Comparison of ENCODE assay signal across 21 cellular contexts in the genomic region with DNA sequence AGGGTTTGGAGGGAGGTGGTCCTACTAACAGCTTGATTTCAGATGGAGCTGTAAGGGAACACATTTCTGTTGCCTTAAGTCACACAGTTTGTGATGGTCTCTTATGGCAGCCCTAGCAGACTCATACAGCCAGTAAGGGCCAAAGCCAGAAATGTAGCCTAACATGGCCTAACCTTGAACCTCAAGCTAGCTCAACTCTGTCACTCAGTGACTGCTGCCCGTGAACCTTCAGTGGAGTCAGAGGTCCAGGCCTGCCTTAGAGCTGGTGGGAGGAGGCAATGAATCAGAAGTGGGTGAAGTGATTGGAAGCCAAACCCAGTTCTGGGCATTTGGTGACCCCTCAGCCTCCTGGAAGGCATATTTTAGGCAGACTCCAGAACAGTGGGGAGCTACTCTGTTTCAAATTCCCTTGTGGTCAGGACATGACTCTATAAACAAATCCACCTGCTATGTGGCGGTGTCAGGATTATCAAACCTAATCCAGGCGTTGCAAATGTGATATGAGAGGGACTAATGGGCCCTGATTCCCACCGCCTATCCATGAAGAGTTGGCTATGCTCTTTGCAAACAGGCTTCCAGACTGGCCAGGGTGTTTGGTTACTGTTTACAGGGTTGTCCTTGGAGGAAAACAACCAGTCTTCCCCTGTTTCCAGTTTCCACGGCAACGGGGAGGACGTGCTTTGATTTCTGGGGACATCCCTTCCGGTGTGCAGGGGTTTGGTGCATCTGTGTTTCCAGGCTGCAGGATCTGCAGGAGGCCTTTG.
A peak's percentile ranks its signal among the peaks of the same experiment; 100 is the strongest.
DNase-seq lines count a peak whose midpoint lies in the region; FAIRE-seq and TF ChIP-seq lines count a peak whose summit lies in the region.
"Had no signal": no experiment of that assay in that cellular context is flagged by ENCODE, and none has a peak within 500 bp of the region (broad histone marks: within the 10 kb centered on the region; RNA-seq: fewer than 3 reads in every experiment).

No MANE protein-coding gene starts in this region.

- H3K27ac Mint-ChIP-seq in astrocyte (ENCODE audit: unreplicated experiment) (peak overlapping the region; percentile 94), CD14-positive monocyte (no peak overlapping the region), type B pancreatic cell (no peak overlapping the region)
- H3K27ac Mint-ChIP-seq: naive B cell had no signal

- no peaks in the 10 kb centered on the region for H3K36me3 ChIP-seq in astrocyte (ENCODE audit: insufficient read depth, low read length)
- no peaks in the 10 kb centered on the region for H3K36me3 ChIP-seq in mesendoderm (ENCODE audit: control insufficient read depth, insufficient read depth, low read length)
- H3K36me3 ChIP-seq in skeletal muscle tissue (ENCODE audit: control insufficient read depth in 3 of 3, insufficient read depth in 3 of 3, low read length in 3 of 3), result no peaks in the 10 kb centered on the region
- H3K36me3 ChIP-seq: BLaER1, lower lobe of right lung, upper lobe of right lung had no signal

- DNase-seq in NCI-H1417 (lab: John Stamatoyannopoulos, UW) (peak in 2 of 3 experiments; percentile 25 to 56), NCI-H1417 treated with DMSO at 0.1 percent for 48 hours (lab: John Stamatoyannopoulos, UW) (no peak), astrocyte (ENCODE audit: low read depth) (peak; percentile 32), mesendoderm (peak; percentile 67), CD14-positive monocyte (ENCODE audit: low spot score) (no peak), NCI-H526 (lab: John Stamatoyannopoulos, UW) (no peak), type B pancreatic cell (ENCODE audit: extremely low spot score, unreplicated experiment) (no peak)
- DNase-seq: activated effector memory CD4-positive, alpha-beta T cell treated with Interleukin-2 at 50 U/mL for 16 hours; DMS79 treated with DMSO at 0.1 percent for 48 hours; foreskin fibroblast; KBM-7; lower lobe of right lung; naive B cell; NCI-H1092; stimulated activated naive CD4-positive, alpha-beta T cell treated with Interleukin-2 at 50 U/mL for 16 hours; upper lobe of right lung had no signal

- H4K20me1 ChIP-seq in astrocyte (ENCODE audit: insufficient read depth, low read length), result no peaks in the 10 kb centered on the region
- H4K20me1 ChIP-seq: BLaER1 had no signal

- H3K9me3 Mint-ChIP-seq in astrocyte (ENCODE audit: unreplicated experiment) (peaks cover 2% of the 10 kb centered on the region), CD14-positive monocyte (peaks cover 0 to 18% (median 8%) of the 10 kb centered on the region in 7 donors), type B pancreatic cell (no peaks in the 10 kb centered on the region)

- H3K9me3 ChIP-seq in astrocyte (ENCODE audit: insufficient read depth, low read depth, low read length), result no peaks in the 10 kb centered on the region
- H3K9me3 ChIP-seq in skeletal muscle tissue (ENCODE audit: control insufficient read depth in 3 of 3, low read length in 3 of 3), result no peaks in the 10 kb centered on the region
- H3K9me3 ChIP-seq: lower lobe of right lung, upper lobe of right lung had no signal

- H3K36me3 Mint-ChIP-seq in astrocyte (ENCODE audit: low read depth, unreplicated experiment) (peaks cover 2% of the 10 kb centered on the region), CD14-positive monocyte (no peaks in the 10 kb centered on the region), type B pancreatic cell (no peaks in the 10 kb centered on the region)
- H3K36me3 Mint-ChIP-seq: naive B cell had no signal

- H2BK15ac ChIP-seq in mesendoderm (replicated peaks; ENCODE audit: low read depth), result no peak overlapping the region

- no CpG with 5 or more reads among the region's 8 CpGs for WGBS in mesendoderm (ENCODE audit: extremely low coverage, insufficient coverage, low lambda C conversion rate)

- H4K8ac ChIP-seq in mesendoderm (ENCODE audit: low read depth, low read length), result no peak overlapping the region

- H3K27me3 Mint-ChIP-seq in astrocyte (ENCODE audit: low read depth, unreplicated experiment) (no peaks in the 10 kb centered on the region), CD14-positive monocyte (ENCODE audit: low read depth in 3 of 3) (peaks cover 1 to 3% (median 2%) of the 10 kb centered on the region in 3 donors), type B pancreatic cell (peaks cover 14% of the 10 kb centered on the region)

- H3K4me2 ChIP-seq in astrocyte (ENCODE audit: low read length) (no peak overlapping the region), mesendoderm (ENCODE audit: low read length) (no peak overlapping the region)

- H3K79me1 ChIP-seq in mesendoderm (ENCODE audit: low read length), result no peaks in the 10 kb centered on the region

- no peak for TF ChIP-seq CTCF in astrocyte (IDR thresholded peaks at IDR 0.05; ENCODE audit: insufficient read depth, low read depth, low read length)
- TF ChIP-seq CTCF in CD14-positive monocyte (IDR thresholded peaks at IDR 0.05), result no peak
- TF ChIP-seq CTCF in type B pancreatic cell (conservative IDR thresholded peaks at IDR 0.05), result no peak

- no peak overlapping the region for H3K4me3 Mint-ChIP-seq in astrocyte (ENCODE audit: unreplicated experiment)
- no peak overlapping the region for H3K4me3 Mint-ChIP-seq in CD14-positive monocyte
- no peak overlapping the region for H3K4me3 Mint-ChIP-seq in type B pancreatic cell
- H3K4me3 Mint-ChIP-seq: naive B cell had no signal

- no peak overlapping the region for H2BK5ac ChIP-seq in mesendoderm (ENCODE audit: low read length)

- H3K27ac ChIP-seq in astrocyte (ENCODE audit: low read depth, low read length) (no peak overlapping the region), mesendoderm (ENCODE audit: low read depth, low read length) (no peak overlapping the region), skeletal muscle tissue (ENCODE audit: low read depth, low read length) (peak overlapping the region; percentile 77)
- H3K27ac ChIP-seq: BLaER1, HL-60, lower lobe of right lung, upper lobe of right lung had no signal

- H3K79me2 ChIP-seq in astrocyte (ENCODE audit: insufficient read depth, low read length), result no peaks in the 10 kb centered on the region
- no peaks in the 10 kb centered on the region for H3K79me2 ChIP-seq in mesendoderm (ENCODE audit: control insufficient read depth, insufficient read depth, low read length)

- H3K4me1 ChIP-seq in astrocyte (ENCODE audit: insufficient read depth, low read length), result no peaks in the 10 kb centered on the region
- H3K4me1 ChIP-seq in mesendoderm (ENCODE audit: control insufficient read depth, low read depth, low read length), result no peaks in the 10 kb centered on the region
- peaks cover 20 to 25% (median 25%) of the 10 kb centered on the region in 3 donors for H3K4me1 ChIP-seq in skeletal muscle tissue (ENCODE audit: control insufficient read depth in 3 of 3, insufficient read depth in 3 of 3, low read length in 3 of 3)
- H3K4me1 ChIP-seq: lower lobe of right lung, upper lobe of right lung had no signal

- H3K4me3 ChIP-seq in astrocyte (ENCODE audit: insufficient read depth, low read depth, low read length) (no peak overlapping the region), mesendoderm (ENCODE audit: low read length) (no peak overlapping the region), skeletal muscle tissue (ENCODE audit: low read length in 3 of 3) (peak overlapping the region; percentile 19 to 57 (median 34))
- H3K4me3 ChIP-seq: BLaER1, lower lobe of right lung, upper lobe of right lung had no signal

- H3K18ac ChIP-seq in mesendoderm (ENCODE audit: low read length), result no peak overlapping the region

- H3K4me1 Mint-ChIP-seq in astrocyte (ENCODE audit: low read depth, unreplicated experiment) (peaks cover 36% of the 10 kb centered on the region), CD14-positive monocyte (no peaks in the 10 kb centered on the region), type B pancreatic cell (ENCODE audit: unreplicated experiment) (no peaks in the 10 kb centered on the region)
- H3K4me1 Mint-ChIP-seq: naive B cell had no signal

- no peak overlapping the region for H3K4ac ChIP-seq in mesendoderm (ENCODE audit: low read depth, low read length)

- no peak overlapping the region for H2AFZ ChIP-seq in astrocyte (ENCODE audit: low read depth, low read length)

- H4K5ac ChIP-seq in mesendoderm (ENCODE audit: low read length), result no peak overlapping the region

- H3K23ac ChIP-seq in mesendoderm (ENCODE audit: low read length), result no peak overlapping the region

- H3K27me3 ChIP-seq in astrocyte (ENCODE audit: insufficient read depth, low read length) (no peaks in the 10 kb centered on the region), mesendoderm (ENCODE audit: insufficient read depth, low read length, poor library complexity) (no peaks in the 10 kb centered on the region), skeletal muscle tissue (ENCODE audit: control insufficient read depth in 3 of 3, insufficient read depth in 3 of 3, low read length in 3 of 3) (no peaks in the 10 kb centered on the region)
- H3K27me3 ChIP-seq: BLaER1, upper lobe of right lung had no signal

- H3K56ac ChIP-seq in mesendoderm (ENCODE audit: low read length), result no peak overlapping the region

- no peak overlapping the region for H2AK5ac ChIP-seq in mesendoderm (ENCODE audit: low read length)

- H2BK120ac ChIP-seq in mesendoderm (ENCODE audit: low read depth, low read length), result no peak overlapping the region

- no peak overlapping the region for H3K9ac ChIP-seq in astrocyte (ENCODE audit: low read length)
- no peak overlapping the region for H3K9ac ChIP-seq in mesendoderm (ENCODE audit: low read length)
- peak overlapping the region in 1 of 3 donors; percentile 68 for H3K9ac ChIP-seq in skeletal muscle tissue (ENCODE audit: low read depth in 1 of 3, low read length in 3 of 3)
- H3K9ac ChIP-seq: BLaER1 had no signal

- FAIRE-seq in astrocyte (lab: Jason Lieb, UNC), result no peak
- FAIRE-seq: endothelial cell of umbilical vein, H1 had no signal

- intact Hi-C loops in CD14-positive monocyte (cut with micrococcal nuclease), result no loop called here

Comparison
In these comparisons a context has a peak if more than half of its experiments do, and no peak if none do; other contexts are left out.
1. DNase-seq: peak in NCI-H1417 (2 of 3), astrocyte (single experiment) and mesendoderm (single experiment); none in NCI-H1417 treated with DMSO at 0.1 percent for 48 hours (single experiment), CD14-positive monocyte (single experiment), NCI-H526 (0 of 2) and type B pancreatic cell (single experiment).
2. H3K4me3 ChIP-seq: peak in skeletal muscle tissue (3 of 3); none in astrocyte (single experiment) and mesendoderm (single experiment).